In genomic region chr2:42796427-42797248, GRCh38 we compare ENCODE assay signal across 13 cellular contexts. TPM values are rescaled to one million over a fixed set of nuclear protein-coding genes. Genes with fewer than 3 reads are reported as not detected.
A peak's percentile ranks its signal among the peaks of the same experiment; 100 is the strongest.
DNase-seq lines count a peak whose midpoint lies in the region; ATAC-seq and TF ChIP-seq lines count a peak whose summit lies in the region.
"Had no signal": no experiment of that assay in that cellular context is flagged by ENCODE, and none has a peak within 500 bp of the region (broad histone marks: within the 10 kb centered on the region; RNA-seq: fewer than 3 reads in every experiment).

No MANE protein-coding gene starts in this region.

- H3K36me3 ChIP-seq in esophagus muscularis mucosa, result no peaks in the 10 kb centered on the region
- H3K36me3 ChIP-seq: neural progenitor cell, upper lobe of right lung had no signal

- 69% methylated on average over 7 of the region's 7 CpGs for WGBS in esophagus muscularis mucosa

- H3K27ac ChIP-seq in esophagus muscularis mucosa (replicated peaks in 1 of 4), result peak overlapping the region; percentile 52 to 82 (median 58)
- H3K27ac ChIP-seq: neural progenitor cell, upper lobe of right lung had no signal

- TF ChIP-seq CTCF in GM12864 (IDR thresholded peaks at IDR 0.05; ENCODE audit: low read depth, low read length, missing control alignments), result no peak
- TF ChIP-seq CTCF in esophagus muscularis mucosa (IDR thresholded peaks at IDR 0.05), result no peak

- ATAC-seq in GM19438 (IDR thresholded peaks at IDR 0.05; ENCODE audit: low read depth, unreplicated experiment) (peak; percentile 30), HG03342 (IDR thresholded peaks at IDR 0.05; ENCODE audit: unreplicated experiment) (peak; percentile 42)
- ATAC-seq: upper lobe of right lung had no signal

- TF ChIP-seq POLR2A in esophagus muscularis mucosa (IDR thresholded peaks at IDR 0.05; ENCODE audit: low read depth), result no peak

- H3K4me1 ChIP-seq in esophagus muscularis mucosa, result peaks cover 3 to 50% (median 47%) of the 10 kb centered on the region in 4 donors

- peak overlapping the region; percentile 26 for H3K4me3 ChIP-seq in GM12864 (ENCODE audit: low read depth, low read length)
- H3K4me3 ChIP-seq in esophagus muscularis mucosa, result no peak overlapping the region
- H3K4me3 ChIP-seq: neural progenitor cell, upper lobe of right lung had no signal

- no peaks in the 10 kb centered on the region for H3K27me3 ChIP-seq in esophagus muscularis mucosa
- H3K27me3 ChIP-seq: upper lobe of right lung had no signal

- DNase-seq in GM12864 (ENCODE audit: low read depth) (peak; percentile 76), esophagus muscularis mucosa (ENCODE audit: extremely low spot score) (no peak), NCI-H2196 treated with DMSO at 0.1 percent for 48 hours (lab: John Stamatoyannopoulos, UW; ENCODE audit: unreplicated experiment) (no peak), glomerular visceral epithelial cell (ENCODE audit: extremely low spot score) (no peak), middle frontal gyrus (ENCODE audit: extremely low spot score, low spot score) (no peak), D341Med (ENCODE audit: low spot score) (no peak)
- DNase-seq: Calu3; NCI-H2029 treated with DMSO at 0.1 percent for 48 hours; stimulated activated CD4-positive, alpha-beta T cell treated with anti-CD3 and anti-CD28 coated beads, Interleukin-4, amount 100 ng/mL, for 1 hour; upper lobe of right lung had no signal

- no peak for TF ChIP-seq EP300 in esophagus muscularis mucosa (IDR thresholded peaks at IDR 0.05)

- no peaks in the 10 kb centered on the region for H3K9me3 ChIP-seq in esophagus muscularis mucosa
- H3K9me3 ChIP-seq: upper lobe of right lung had no signal

- intact Hi-C loops in esophagus muscularis mucosa (cut with DNase I), result no loop called here

RNA-seq across cellular contexts. Expression of gene HAAO, which starts 4.3 kb away (rescaled TPM):
- total RNA-seq in esophagus muscularis mucosa, result 1 to 10 TPM; 2.9 to 4.8 (median 4.0) TPM

RNA-seq across cellular contexts. Expression of gene OXER1, which starts 32.7 kb away (rescaled TPM):
- 1 to 10 TPM in 1 of 4 donors, under 1 TPM in 3; 0.42 to 1.3 (median 0.61) TPM for total RNA-seq in esophagus muscularis mucosa
